ENCODE assay signal across 8 cellular contexts in genomic region chr16:29898786-29899515, GRCh38. TPM values are rescaled to one million over a fixed set of nuclear protein-coding genes. Genes with fewer than 3 reads are reported as not detected.
DNase-seq lines count a peak whose midpoint lies in the region; ATAC-seq, FAIRE-seq and TF ChIP-seq lines count a peak whose summit lies in the region.

No MANE protein-coding gene starts in this region.

- peak overlapping the region; percentile 4 to 80 for H3K27ac ChIP-seq in small intestine (ENCODE audit: low read depth in 1 of 2, low read length in 1 of 2)

- H3K27me3 Mint-ChIP-seq in T-helper 1 cell treated with Interleukin-12 subunit alpha and Interleukin-12 subunit beta and Interleukin-4 antibody, amounts not matched to agents 30 μg/mL and 1 μg/mL, for 36 hours (ENCODE audit: low read depth), result peaks cover 32% of the 10 kb centered on the region

- H3K4me1 Mint-ChIP-seq in T-helper 1 cell treated with Interleukin-12 subunit alpha and Interleukin-12 subunit beta and Interleukin-4 antibody, amounts not matched to agents 30 μg/mL and 1 μg/mL, for 36 hours (ENCODE audit: low read depth), result peaks cover 13% of the 10 kb centered on the region

- H3K9me3 Mint-ChIP-seq in T-helper 1 cell treated with Interleukin-12 subunit alpha and Interleukin-12 subunit beta and Interleukin-4 antibody, amounts not matched to agents 30 μg/mL and 1 μg/mL, for 36 hours, result no peaks in the 10 kb centered on the region

- H3K4me3 Mint-ChIP-seq in T-helper 1 cell treated with Interleukin-12 subunit alpha and Interleukin-12 subunit beta and Interleukin-4 antibody, amounts not matched to agents 30 μg/mL and 1 μg/mL, for 36 hours, result peak overlapping the region; percentile 40

- H3K27me3 ChIP-seq in small intestine (ENCODE audit: control insufficient read depth in 2 of 2, insufficient read depth in 2 of 2, low read length in 2 of 2), result peaks cover 0 to 9% of the 10 kb centered on the region in 2 donors

- H3K36me3 Mint-ChIP-seq in T-helper 1 cell treated with Interleukin-12 subunit alpha and Interleukin-12 subunit beta and Interleukin-4 antibody, amounts not matched to agents 30 μg/mL and 1 μg/mL, for 36 hours (ENCODE audit: low read depth), result no peaks in the 10 kb centered on the region

- no peak overlapping the region for H3K27ac Mint-ChIP-seq in T-helper 1 cell treated with Interleukin-12 subunit alpha and Interleukin-12 subunit beta and Interleukin-4 antibody, amounts not matched to agents 30 μg/mL and 1 μg/mL, for 36 hours

- TF ChIP-seq CTCF in epithelial cell of proximal tubule (conservative IDR thresholded peaks at IDR 0.05; ENCODE audit: low read depth, low read length), result no peak

- H3K36me3 ChIP-seq in small intestine (ENCODE audit: control insufficient read depth in 2 of 2, insufficient read depth in 2 of 2, low read length in 2 of 2), result no peaks in the 10 kb centered on the region

- ATAC-seq in HG03354 (IDR thresholded peaks at IDR 0.05; ENCODE audit: poor library complexity, severe bottlenecking, unreplicated experiment), result no peak
- ATAC-seq in GM21723 (IDR thresholded peaks at IDR 0.05; ENCODE audit: unreplicated experiment), result no peak

- H3K9me3 ChIP-seq in small intestine (ENCODE audit: control insufficient read depth, low read depth), result no peaks in the 10 kb centered on the region

- FAIRE-seq in small intestine (lab: Jason Lieb, UNC), result no peak

- DNase-seq in T-helper 1 cell, result no peak
- DNase-seq in NCI-H82 (lab: John Stamatoyannopoulos, UW), result peak; percentile 87
- DNase-seq in epithelial cell of proximal tubule (ENCODE audit: low read depth), result no peak
- no peak for DNase-seq in small intestine
- DNase-seq in stimulated activated CD4-positive, alpha-beta T cell treated with anti-CD3 and anti-CD28 coated beads, Interleukin-4, amount 100 ng/mL, for 24 hours, result no peak

- no peaks in the 10 kb centered on the region for H3K4me1 ChIP-seq in small intestine (ENCODE audit: control insufficient read depth in 2 of 2, insufficient read depth in 1 of 2, low read depth in 1 of 2, low read length in 1 of 2)

- H3K4me3 ChIP-seq in epithelial cell of proximal tubule (ENCODE audit: low read depth, low read length), result peak overlapping the region; percentile 63
- H3K4me3 ChIP-seq in small intestine (ENCODE audit: low read depth in 1 of 2, low read length in 2 of 2), result peak overlapping the region in 1 of 2 donors; percentile 28

- WGBS in small intestine, 3 donors, result 1 to 3% (median 2%) methylated on average over 24 to 25 of the region's 25 CpGs

RNA-seq across cellular contexts. Expression of gene SEZ6L2, which starts 0.4 kb away (rescaled TPM):
- 2.2 and 12.8 TPM in 2 replicates for total RNA-seq in epithelial cell of proximal tubule
- polyA plus RNA-seq in small intestine, result 10 to 100 TPM in 1 of 3 donors, under 1 TPM in 2; 0.67 to 16.8 (median 0.81) TPM

RNA-seq across cellular contexts. Expression of gene ASPHD1, which starts 1.3 kb away (rescaled TPM):
- 11.1 and 14.2 TPM in 2 replicates for total RNA-seq in epithelial cell of proximal tubule
- polyA plus RNA-seq in small intestine, result 10 to 100 TPM in 1 of 3 donors, 1 to 10 TPM in 1, under 1 TPM in 1; 0.67 to 11.5 (median 1.1) TPM

RNA-seq across cellular contexts. Expression of gene KCTD13, which starts 27.1 kb away (rescaled TPM):
- total RNA-seq in epithelial cell of proximal tubule, result 6.6 and 17.4 TPM in 2 replicates
- polyA plus RNA-seq in small intestine, result 10 to 100 TPM; 10.8 to 17.4 (median 14.3) TPM

RNA-seq across cellular contexts. Expression of gene CDIPT, which starts 35.9 kb away (rescaled TPM):
- total RNA-seq in epithelial cell of proximal tubule, result 79.0 and 83.3 TPM in 2 replicates
- polyA plus RNA-seq in small intestine, result 10 to 100 TPM; 51.9 to 76.9 (median 55.1) TPM
